8 cellular contexts compared by ENCODE assay signal in genomic region chr19:5692785-5693194, GRCh38. TPM values are rescaled to one million over a fixed set of nuclear protein-coding genes. Genes with fewer than 3 reads are reported as not detected.
DNase-seq lines count a peak whose midpoint lies in the region; ATAC-seq, FAIRE-seq and TF ChIP-seq lines count a peak whose summit lies in the region.

No MANE protein-coding gene starts in this region.

- TF ChIP-seq CTCF in mesothelial cell of epicardium (IDR thresholded peaks at IDR 0.05; ENCODE audit: unreplicated experiment) = no peak

- CTCF ChIA-PET in CD4-positive, alpha-beta memory T cell (lab: Charles Lee; ENCODE audit: partially characterized antibody) = no interaction called here
- CTCF ChIA-PET in activated CD8-positive, alpha-beta T cell treated with anti-CD3 and anti-CD28 coated beads, Interleukin-2, amount 10 ng/mL, durations not matched to agents 7 days and 5 days (lab: Charles Lee) = no interaction called here

- H3K4me3 Mint-ChIP-seq in CD4-positive, alpha-beta memory T cell = peak overlapping the region; percentile 29 to 97 (median 54)
- H3K4me3 Mint-ChIP-seq in activated CD8-positive, alpha-beta T cell treated with anti-CD3 and anti-CD28 coated beads, Interleukin-2, amount 10 ng/mL, durations not matched to agents 7 days and 5 days = peak overlapping the region; percentile 97
- H3K4me3 Mint-ChIP-seq in mesothelial cell of epicardium = peak overlapping the region; percentile 98

- ATAC-seq in activated CD8-positive, alpha-beta T cell treated with anti-CD3 and anti-CD28 coated beads, Interleukin-2, amount 10 ng/mL, durations not matched to agents 7 days and 5 days = no peak

- peaks cover 0 to 5% (median 0%) of the 10 kb centered on the region in 8 donors for H3K9me3 Mint-ChIP-seq in CD4-positive, alpha-beta memory T cell
- H3K9me3 Mint-ChIP-seq in activated CD8-positive, alpha-beta T cell treated with anti-CD3 and anti-CD28 coated beads, Interleukin-2, amount 10 ng/mL, durations not matched to agents 7 days and 5 days (ENCODE audit: insufficient read depth) = no peaks in the 10 kb centered on the region
- H3K9me3 Mint-ChIP-seq in mesothelial cell of epicardium = no peaks in the 10 kb centered on the region

- H3K27ac Mint-ChIP-seq in CD4-positive, alpha-beta memory T cell = peak overlapping the region in 6 of 7 donors; percentile 4 to 100 (median 78)
- H3K27ac Mint-ChIP-seq in activated CD8-positive, alpha-beta T cell treated with anti-CD3 and anti-CD28 coated beads, Interleukin-2, amount 10 ng/mL, durations not matched to agents 7 days and 5 days = peak overlapping the region; percentile 42
- H3K27ac Mint-ChIP-seq in mesothelial cell of epicardium = peak overlapping the region; percentile 80

- H3K4me3 ChIP-seq in CD4-positive, alpha-beta memory T cell (ENCODE audit: low read length in 2 of 2) = no peak overlapping the region
- peak overlapping the region; percentile 98; the same call in 1 of the 2 replicates for H3K4me3 ChIP-seq in HAP-1
- H3K4me3 ChIP-seq in effector memory CD4-positive, alpha-beta T cell (ENCODE audit: insufficient read depth, low read depth, low read length, poor library complexity, severe bottlenecking) = no peak overlapping the region

- FAIRE-seq in urothelium cell line (lab: Jason Lieb, UNC) = no peak

- H3K9me3 ChIP-seq in CD4-positive, alpha-beta memory T cell (ENCODE audit: control insufficient read depth in 1 of 2, low read length in 2 of 2) = no peaks in the 10 kb centered on the region
- no peaks in the 10 kb centered on the region for H3K9me3 ChIP-seq in HAP-1
- no peaks in the 10 kb centered on the region for H3K9me3 ChIP-seq in effector memory CD4-positive, alpha-beta T cell (ENCODE audit: control insufficient read depth, low read length)

- H3K36me3 Mint-ChIP-seq in CD4-positive, alpha-beta memory T cell = peaks cover 0 to 51% of the 10 kb centered on the region in 2 donors
- H3K36me3 Mint-ChIP-seq in activated CD8-positive, alpha-beta T cell treated with anti-CD3 and anti-CD28 coated beads, Interleukin-2, amount 10 ng/mL, durations not matched to agents 7 days and 5 days (ENCODE audit: low read depth) = peaks cover 48% of the 10 kb centered on the region
- no peaks in the 10 kb centered on the region for H3K36me3 Mint-ChIP-seq in mesothelial cell of epicardium

- peaks cover 26% of the 10 kb centered on the region for H3K4me1 ChIP-seq in CD4-positive, alpha-beta memory T cell (ENCODE audit: insufficient read depth, low read length)
- peaks cover 7% of the 10 kb centered on the region for H3K4me1 ChIP-seq in HAP-1
- H3K4me1 ChIP-seq in effector memory CD4-positive, alpha-beta T cell (ENCODE audit: control insufficient read depth, insufficient read depth, low read length, poor library complexity, severe bottlenecking) = peaks cover 5% of the 10 kb centered on the region

- intact Hi-C loops in CD4-positive, alpha-beta memory T cell (cut with micrococcal nuclease) = no loop called here

- no peak for DNase-seq in CD4-positive, alpha-beta memory T cell
- DNase-seq in HAP-1 (ENCODE audit: low spot score in 2 of 2) = no peak
- DNase-seq in activated CD8-positive, alpha-beta T cell treated with anti-CD3 and anti-CD28 coated beads, Interleukin-2, amount 10 ng/mL, durations not matched to agents 7 days and 5 days = no peak
- DNase-seq in mesothelial cell of epicardium (ENCODE audit: low spot score in 2 of 2, unreplicated experiment in 2 of 2) = no peak
- no peak for DNase-seq in NCI-H446 (lab: John Stamatoyannopoulos, UW)
- DNase-seq in effector memory CD4-positive, alpha-beta T cell = no peak
- DNase-seq in urothelium cell line (ENCODE audit: low spot score) = no peak
- DNase-seq in NCI-H69 (lab: John Stamatoyannopoulos, UW) = no peak

- POLR2A ChIA-PET in CD4-positive, alpha-beta memory T cell (lab: Charles Lee; ENCODE audit: partially characterized antibody) = interaction anchor here (1.0 to 1.6 kb wide), 2 partner anchors 27 to 70 kb away, joined by 3 to 4 read pairs; partner anchors contain the start of genes CATSPERD, SAFB and SAFB2
- POLR2A ChIA-PET in activated CD8-positive, alpha-beta T cell treated with anti-CD3 and anti-CD28 coated beads, Interleukin-2, amount 10 ng/mL, durations not matched to agents 7 days and 5 days (lab: Charles Lee) = interaction anchor here (0.6 kb wide), 1 partner anchor 28 kb away, joined by 5 read pairs; the partner anchor contains the start of gene CATSPERD

- no peaks in the 10 kb centered on the region for H3K27me3 Mint-ChIP-seq in CD4-positive, alpha-beta memory T cell
- H3K27me3 Mint-ChIP-seq in activated CD8-positive, alpha-beta T cell treated with anti-CD3 and anti-CD28 coated beads, Interleukin-2, amount 10 ng/mL, durations not matched to agents 7 days and 5 days (ENCODE audit: low read depth) = no peaks in the 10 kb centered on the region
- no peaks in the 10 kb centered on the region for H3K27me3 Mint-ChIP-seq in mesothelial cell of epicardium (ENCODE audit: low read depth)

- peaks cover 16 to 37% (median 23%) of the 10 kb centered on the region in 4 donors for H3K4me1 Mint-ChIP-seq in CD4-positive, alpha-beta memory T cell
- H3K4me1 Mint-ChIP-seq in activated CD8-positive, alpha-beta T cell treated with anti-CD3 and anti-CD28 coated beads, Interleukin-2, amount 10 ng/mL, durations not matched to agents 7 days and 5 days (ENCODE audit: low read depth) = peaks cover 28% of the 10 kb centered on the region
- H3K4me1 Mint-ChIP-seq in mesothelial cell of epicardium = peaks cover 16% of the 10 kb centered on the region

- in situ Hi-C loops in HAP-1 (cut with MboI; ENCODE audit: low sequenced_read_pairs) = no loop called here

- H3K27me3 ChIP-seq in CD4-positive, alpha-beta memory T cell (ENCODE audit: insufficient read depth, low read length) = no peaks in the 10 kb centered on the region
- no peaks in the 10 kb centered on the region for H3K27me3 ChIP-seq in HAP-1 (ENCODE audit: low read depth)
- H3K27me3 ChIP-seq in effector memory CD4-positive, alpha-beta T cell (replicated peaks; ENCODE audit: control insufficient read depth, insufficient read depth, low read length, poor library complexity, severe bottlenecking) = no peaks in the 10 kb centered on the region

- H3K27ac ChIP-seq in CD4-positive, alpha-beta memory T cell (ENCODE audit: low read depth, low read length) = peak overlapping the region; percentile 83
- H3K27ac ChIP-seq in effector memory CD4-positive, alpha-beta T cell (ENCODE audit: insufficient read depth, low read length, poor library complexity, severe bottlenecking) = no peak overlapping the region

- peaks cover 40% of the 10 kb centered on the region for H3K36me3 ChIP-seq in CD4-positive, alpha-beta memory T cell (ENCODE audit: insufficient read depth, low read length)
- peaks cover 70% of the 10 kb centered on the region for H3K36me3 ChIP-seq in HAP-1 (replicated peaks)
- peaks cover 55% of the 10 kb centered on the region for H3K36me3 ChIP-seq in effector memory CD4-positive, alpha-beta T cell (ENCODE audit: control insufficient read depth, insufficient read depth, low read length)

RNA-seq across cellular contexts. Expression of gene RPL36, which starts 2.7 kb away (rescaled TPM):
- 1,000 to 10,000 TPM; 1,675 to 1,762 TPM for total RNA-seq in CD4-positive, alpha-beta memory T cell
- polyA plus RNA-seq in CD4-positive, alpha-beta memory T cell = 1,000 to 10,000 TPM; 1,862 to 2,485 TPM
- total RNA-seq in activated CD8-positive, alpha-beta T cell treated with anti-CD3 and anti-CD28 coated beads, Interleukin-2, amount 10 ng/mL, durations not matched to agents 7 days and 5 days = 100 to 1,000 TPM; 926 to 951 TPM
- 947 to 1,016 TPM (median 998 TPM) in 3 replicates for total RNA-seq in mesothelial cell of epicardium

RNA-seq across cellular contexts. Expression of gene HSD11B1L, which starts 12.0 kb away (rescaled TPM):
- 1 to 10 TPM; 3.5 to 4.8 TPM for total RNA-seq in CD4-positive, alpha-beta memory T cell
- 1 to 10 TPM; 2.9 to 4.3 TPM for polyA plus RNA-seq in CD4-positive, alpha-beta memory T cell
- 1 to 10 TPM; 2.0 to 2.1 TPM for total RNA-seq in activated CD8-positive, alpha-beta T cell treated with anti-CD3 and anti-CD28 coated beads, Interleukin-2, amount 10 ng/mL, durations not matched to agents 7 days and 5 days
- 15.9 to 16.7 TPM (median 16.0 TPM) in 3 replicates for total RNA-seq in mesothelial cell of epicardium

RNA-seq across cellular contexts. Expression of gene MICOS13, which starts 12.5 kb away (rescaled TPM):
- 10 to 100 TPM; 40.5 to 41.1 TPM for total RNA-seq in CD4-positive, alpha-beta memory T cell
- 100 to 1,000 TPM; 114 TPM for polyA plus RNA-seq in CD4-positive, alpha-beta memory T cell
- 10 to 100 TPM; 53.1 to 55.1 TPM for total RNA-seq in activated CD8-positive, alpha-beta T cell treated with anti-CD3 and anti-CD28 coated beads, Interleukin-2, amount 10 ng/mL, durations not matched to agents 7 days and 5 days
- total RNA-seq in mesothelial cell of epicardium = 30.0 to 32.3 TPM (median 30.7 TPM) in 3 replicates

RNA-seq across cellular contexts. Expression of gene LONP1, which starts 27.2 kb away (rescaled TPM):
- 10 to 100 TPM; 59.6 to 64.7 TPM for total RNA-seq in CD4-positive, alpha-beta memory T cell
- 10 to 100 TPM; 10.9 to 39.9 TPM for polyA plus RNA-seq in CD4-positive, alpha-beta memory T cell
- total RNA-seq in activated CD8-positive, alpha-beta T cell treated with anti-CD3 and anti-CD28 coated beads, Interleukin-2, amount 10 ng/mL, durations not matched to agents 7 days and 5 days = 100 to 1,000 TPM; 114 to 129 TPM
- total RNA-seq in mesothelial cell of epicardium = 63.4 to 69.8 TPM (median 69.6 TPM) in 3 replicates

RNA-seq across cellular contexts. Expression of gene CATSPERD, which starts 27.6 kb away (rescaled TPM):
- not detected for total RNA-seq in CD4-positive, alpha-beta memory T cell
- not detected for polyA plus RNA-seq in CD4-positive, alpha-beta memory T cell
- total RNA-seq in activated CD8-positive, alpha-beta T cell treated with anti-CD3 and anti-CD28 coated beads, Interleukin-2, amount 10 ng/mL, durations not matched to agents 7 days and 5 days = not detected
- total RNA-seq in mesothelial cell of epicardium = not detected in 3 replicates
